10 cellular contexts compared by ENCODE assay signal in genomic region chr1:1373493-1374067, GRCh38. TPM values are rescaled to one million over a fixed set of nuclear protein-coding genes. Genes with fewer than 3 reads are reported as not detected.
DNase-seq lines count a peak whose midpoint lies in the region; ATAC-seq and TF ChIP-seq lines count a peak whose summit lies in the region.
"Had no signal": no experiment of that assay in that cellular context is flagged by ENCODE, and none has a peak within 500 bp of the region (broad histone marks: within the 10 kb centered on the region; RNA-seq: fewer than 3 reads in every experiment).

No MANE protein-coding gene starts in this region.

- CTCF ChIA-PET in activated CD4-positive, alpha-beta T cell treated with anti-CD3 and anti-CD28 coated beads for 36 hours (lab: Charles Lee): interaction anchor here (0.8 kb wide), 1 partner anchor 1212 kb away, joined by 3 read pairs; no protein-coding TSS in a partner anchor

- no peak for TF ChIP-seq POLR2A in stomach (IDR thresholded peaks at IDR 0.05)

- H3K4me1 Mint-ChIP-seq in activated CD4-positive, alpha-beta T cell treated with anti-CD3 and anti-CD28 coated beads for 36 hours: peaks cover 27% of the 10 kb centered on the region
- peaks cover 13% of the 10 kb centered on the region for H3K4me1 Mint-ChIP-seq in activated naive CD8-positive, alpha-beta T cell treated with anti-CD3 and anti-CD28 coated beads, Interleukin-2, amount 10 ng/mL, durations not matched to agents 7 days and 5 days

- DNase-seq in activated CD4-positive, alpha-beta T cell treated with anti-CD3 and anti-CD28 coated beads for 36 hours: no peak
- DNase-seq in activated CD4-positive, alpha-beta T cell treated with anti-CD3 and anti-CD28 coated beads for 1 hour: no peak
- no peak for DNase-seq in activated naive CD8-positive, alpha-beta T cell treated with anti-CD3 and anti-CD28 coated beads, Interleukin-2, amount 10 ng/mL, durations not matched to agents 7 days and 5 days
- no peak for DNase-seq in stomach
- no peak for DNase-seq in epidermal melanocyte (ENCODE audit: insufficient read length, low spot score)
- DNase-seq in KG1 (lab: John Stamatoyannopoulos, UW): no peak
- DNase-seq: NCI-H526 treated with DMSO at 0.1 percent for 48 hours; stimulated activated CD4-positive, alpha-beta T cell treated with anti-CD3 and anti-CD28 coated beads, Interleukin-4, amount 100 ng/mL, for 1 hour had no signal

- H3K27ac ChIP-seq in iPS-20b (ENCODE audit: low read length): no peak overlapping the region
- H3K27ac ChIP-seq in stomach: peak overlapping the region in 2 of 5 donors; percentile 90 to 95

- H3K9me3 Mint-ChIP-seq in activated CD4-positive, alpha-beta T cell treated with anti-CD3 and anti-CD28 coated beads for 36 hours (ENCODE audit: low read depth): no peaks in the 10 kb centered on the region
- no peaks in the 10 kb centered on the region for H3K9me3 Mint-ChIP-seq in activated naive CD8-positive, alpha-beta T cell treated with anti-CD3 and anti-CD28 coated beads, Interleukin-2, amount 10 ng/mL, durations not matched to agents 7 days and 5 days

- peaks cover 9% of the 10 kb centered on the region for H3K36me3 Mint-ChIP-seq in activated CD4-positive, alpha-beta T cell treated with anti-CD3 and anti-CD28 coated beads for 36 hours (ENCODE audit: low read depth)
- H3K36me3 Mint-ChIP-seq in activated naive CD8-positive, alpha-beta T cell treated with anti-CD3 and anti-CD28 coated beads, Interleukin-2, amount 10 ng/mL, durations not matched to agents 7 days and 5 days: no peaks in the 10 kb centered on the region

- no peaks in the 10 kb centered on the region for H3K27me3 Mint-ChIP-seq in activated CD4-positive, alpha-beta T cell treated with anti-CD3 and anti-CD28 coated beads for 36 hours
- no peaks in the 10 kb centered on the region for H3K27me3 Mint-ChIP-seq in activated naive CD8-positive, alpha-beta T cell treated with anti-CD3 and anti-CD28 coated beads, Interleukin-2, amount 10 ng/mL, durations not matched to agents 7 days and 5 days

- H3K4me3 ChIP-seq in iPS-20b (ENCODE audit: low read length) (peak overlapping the region; percentile 87; the same call in 1 of the 2 replicates), stomach (peak overlapping the region; percentile 62 to 100 (median 90))

- H3K9ac ChIP-seq in iPS-20b (ENCODE audit: low read depth, low read length): 0 out of 2 replicates have a peak overlapping the region, but pooled peaks have one; percentile 91

- H3K27ac Mint-ChIP-seq in activated CD4-positive, alpha-beta T cell treated with anti-CD3 and anti-CD28 coated beads for 36 hours: no peak overlapping the region
- H3K27ac Mint-ChIP-seq in activated naive CD8-positive, alpha-beta T cell treated with anti-CD3 and anti-CD28 coated beads, Interleukin-2, amount 10 ng/mL, durations not matched to agents 7 days and 5 days: no peak overlapping the region

- H3K9me3 ChIP-seq in iPS-20b (ENCODE audit: insufficient read depth, low read depth, low read length) (no peaks in the 10 kb centered on the region), stomach (no peaks in the 10 kb centered on the region)

- TF ChIP-seq CTCF in stomach (IDR thresholded peaks at IDR 0.05): no peak

- H3K36me3 ChIP-seq in iPS-20b (ENCODE audit: insufficient read depth, low read depth, low read length) (peaks cover 10% of the 10 kb centered on the region; the same call in 1 of the 2 replicates), stomach (peaks cover 0 to 25% (median 15%) of the 10 kb centered on the region in 4 donors)

- intact Hi-C loops in activated CD4-positive, alpha-beta T cell treated with anti-CD3 and anti-CD28 coated beads for 36 hours (cut with DNase I, micrococcal nuclease): loop anchor here (2.0 kb wide), 3 partner anchors 49 to 285 kb away; partner anchors contain the start of genes CDK11B (in 1 of the 2), CPTP (in 1 of the 2), INTS11 (in 1 of the 2) and PUSL1 (in 1 of the 2)
- intact Hi-C loops in stomach (cut with DNase I; ENCODE audit: low total_unique reads): no loop called here

- peak overlapping the region; percentile 87 for H3K4me3 Mint-ChIP-seq in activated CD4-positive, alpha-beta T cell treated with anti-CD3 and anti-CD28 coated beads for 36 hours
- H3K4me3 Mint-ChIP-seq in activated naive CD8-positive, alpha-beta T cell treated with anti-CD3 and anti-CD28 coated beads, Interleukin-2, amount 10 ng/mL, durations not matched to agents 7 days and 5 days: peak overlapping the region; percentile 80

- H3K27me3 ChIP-seq in iPS-20b (ENCODE audit: insufficient read depth, low read length) (no peaks in the 10 kb centered on the region), stomach (no peaks in the 10 kb centered on the region)

- 80 to 89% (median 85%) methylated on average over 20 to 26 of the region's 26 CpGs for WGBS in stomach, 5 donors

- POLR2A ChIA-PET in activated CD4-positive, alpha-beta T cell treated with anti-CD3 and anti-CD28 coated beads for 36 hours (lab: Charles Lee): no interaction called here
- POLR2A ChIA-PET in activated naive CD8-positive, alpha-beta T cell treated with anti-CD3 and anti-CD28 coated beads, Interleukin-2, amount 10 ng/mL, durations not matched to agents 7 days and 5 days (lab: Charles Lee): interaction anchor here (4.0 kb wide), 1 partner anchor 33 kb away, joined by 32 read pairs; the partner anchor contains the start of gene MRPL20

- ATAC-seq in activated CD4-positive, alpha-beta T cell treated with anti-CD3 and anti-CD28 coated beads for 36 hours: no peak
- ATAC-seq in activated naive CD8-positive, alpha-beta T cell treated with anti-CD3 and anti-CD28 coated beads, Interleukin-2, amount 10 ng/mL, durations not matched to agents 7 days and 5 days (ENCODE audit: low read depth): no peak
- no peak for ATAC-seq in GM18502 (IDR thresholded peaks at IDR 0.05; ENCODE audit: poor library complexity, unreplicated experiment)

- no peak for TF ChIP-seq EP300 in stomach (IDR thresholded peaks at IDR 0.05)

- no peaks in the 10 kb centered on the region for H3K4me1 ChIP-seq in iPS-20b (ENCODE audit: insufficient read depth, low read length)
- H3K4me1 ChIP-seq in stomach: peaks cover 29 to 47% (median 43%) of the 10 kb centered on the region in 4 donors

RNA-seq across cellular contexts. Expression of gene AURKAIP1, which starts 1.4 kb away (rescaled TPM):
- 100 to 1,000 TPM in 1 of 2 experiments, 10 to 100 TPM in 1; 89.5 to 117 TPM for total RNA-seq in activated CD4-positive, alpha-beta T cell treated with anti-CD3 and anti-CD28 coated beads for 36 hours
- 10 to 100 TPM; 87.3 to 97.1 TPM for total RNA-seq in activated naive CD8-positive, alpha-beta T cell treated with anti-CD3 and anti-CD28 coated beads, Interleukin-2, amount 10 ng/mL, durations not matched to agents 7 days and 5 days
- 100 to 1,000 TPM in 3 of 5 donors, 10 to 100 TPM in 2; 50.9 to 146 (median 104) TPM for total RNA-seq in stomach
- 100 to 1,000 TPM; 244 to 281 (median 259) TPM for polyA plus RNA-seq in stomach

RNA-seq across cellular contexts. Expression of gene MXRA8, which starts 15.2 kb away (rescaled TPM):
- total RNA-seq in activated CD4-positive, alpha-beta T cell treated with anti-CD3 and anti-CD28 coated beads for 36 hours: under 1 TPM; 0.25 to 0.49 TPM
- total RNA-seq in activated naive CD8-positive, alpha-beta T cell treated with anti-CD3 and anti-CD28 coated beads, Interleukin-2, amount 10 ng/mL, durations not matched to agents 7 days and 5 days: 1 to 10 TPM in 1 of 2 experiments, under 1 TPM in 1; 0.51 to 1.2 TPM
- total RNA-seq in stomach: 100 to 1,000 TPM in 2 of 5 donors, 10 to 100 TPM in 3; 28.8 to 203 (median 65.6) TPM
- 10 to 100 TPM; 23.3 to 33.8 (median 23.6) TPM for polyA plus RNA-seq in stomach

RNA-seq across cellular contexts. Expression of gene DVL1, which starts 24.4 kb away (rescaled TPM):
- total RNA-seq in activated CD4-positive, alpha-beta T cell treated with anti-CD3 and anti-CD28 coated beads for 36 hours: 10 to 100 TPM; 35.3 to 35.5 TPM
- 10 to 100 TPM; 35.5 to 37.4 TPM for total RNA-seq in activated naive CD8-positive, alpha-beta T cell treated with anti-CD3 and anti-CD28 coated beads, Interleukin-2, amount 10 ng/mL, durations not matched to agents 7 days and 5 days
- 100 to 1,000 TPM in 3 of 5 donors, 10 to 100 TPM in 2; 41.3 to 229 (median 143) TPM for total RNA-seq in stomach
- polyA plus RNA-seq in stomach: 10 to 100 TPM; 47.4 to 80.4 (median 64.0) TPM

RNA-seq across cellular contexts. Expression of gene CCNL2, which starts 25.6 kb away (rescaled TPM):
- total RNA-seq in activated CD4-positive, alpha-beta T cell treated with anti-CD3 and anti-CD28 coated beads for 36 hours: 10 to 100 TPM; 73.6 to 89.7 TPM
- 100 to 1,000 TPM; 201 to 211 TPM for total RNA-seq in activated naive CD8-positive, alpha-beta T cell treated with anti-CD3 and anti-CD28 coated beads, Interleukin-2, amount 10 ng/mL, durations not matched to agents 7 days and 5 days
- total RNA-seq in stomach: 100 to 1,000 TPM; 265 to 739 (median 422) TPM
- 100 to 1,000 TPM in 1 of 3 donors, 10 to 100 TPM in 2; 33.4 to 166 (median 34.7) TPM for polyA plus RNA-seq in stomach

RNA-seq across cellular contexts. Expression of gene MRPL20, which starts 33.5 kb away (rescaled TPM):
- total RNA-seq in activated CD4-positive, alpha-beta T cell treated with anti-CD3 and anti-CD28 coated beads for 36 hours: 100 to 1,000 TPM; 126 to 143 TPM
- total RNA-seq in activated naive CD8-positive, alpha-beta T cell treated with anti-CD3 and anti-CD28 coated beads, Interleukin-2, amount 10 ng/mL, durations not matched to agents 7 days and 5 days: 100 to 1,000 TPM in 1 of 2 experiments, 10 to 100 TPM in 1; 98.6 to 101 TPM
- total RNA-seq in stomach: 100 to 1,000 TPM in 2 of 5 donors, 10 to 100 TPM in 3; 53.9 to 116 (median 82.9) TPM
- polyA plus RNA-seq in stomach: 100 to 1,000 TPM; 136 to 187 (median 150) TPM

Comparison
In these comparisons a context has a peak if more than half of its experiments do, and no peak if none do; other contexts are left out.
1. RNA of gene MXRA8, which starts 15.2 kb away (total RNA-seq): 28.8 to 203 TPM in stomach; 0.51 to 1.2 TPM in activated naive CD8-positive, alpha-beta T cell treated with anti-CD3 and anti-CD28 coated beads, Interleukin-2, amount 10 ng/mL, durations not matched to agents 7 days and 5 days and 0.25 to 0.49 TPM in activated CD4-positive, alpha-beta T cell treated with anti-CD3 and anti-CD28 coated beads for 36 hours; every median in the first group is over 10 times any median in the second.